Comparison of ENCODE assay signal across 8 cellular contexts in genomic region chr6:33312361-33313104, GRCh38. TPM values are rescaled to one million over a fixed set of nuclear protein-coding genes. Genes with fewer than 3 reads are reported as not detected.
A peak's percentile ranks its signal among the peaks of the same experiment; 100 is the strongest.
DNase-seq lines count a peak whose midpoint lies in the region; ATAC-seq and TF ChIP-seq lines count a peak whose summit lies in the region.

No MANE protein-coding gene starts in this region.

- peaks cover 17% of the 10 kb centered on the region for H3K4me1 ChIP-seq in A673 (ENCODE audit: insufficient read depth, low read length, poor library complexity, severe bottlenecking)
- peaks cover 29 to 45% of the 10 kb centered on the region in 2 donors for H3K4me1 ChIP-seq in adrenal gland (replicated peaks in 1 of 2)
- H3K4me1 ChIP-seq in right atrium auricular region, result peaks cover 0 to 44% of the 10 kb centered on the region in 2 donors
- peaks cover 52% of the 10 kb centered on the region for H3K4me1 ChIP-seq in vagina

- peak in 1 of 2 donors; percentile 63 for TF ChIP-seq POLR2A in adrenal gland (IDR thresholded peaks at IDR 0.05)
- no peak for TF ChIP-seq POLR2A in vagina (IDR thresholded peaks at IDR 0.05)

- H3K4me3 ChIP-seq in A673 (ENCODE audit: low read depth, low read length, poor library complexity, severe bottlenecking) (peak overlapping the region; percentile 83), adrenal gland (peak overlapping the region; percentile 57 to 99 (median 96)), right atrium auricular region (peak overlapping the region; percentile 75 to 80), vagina (peak overlapping the region; percentile 73 to 93)

- peak; percentile 30 for ATAC-seq in GM19035 (IDR thresholded peaks at IDR 0.05; ENCODE audit: unreplicated experiment)
- ATAC-seq in T-cell (replicated peaks in 1 of 4), result peak; percentile 35 to 57 (median 48)

- peaks cover 17% of the 10 kb centered on the region for H3K36me3 Mint-ChIP-seq in T-cell
- H3K36me3 Mint-ChIP-seq in progenitor cell of endocrine pancreas (ENCODE audit: insufficient read depth), result peaks cover 8% of the 10 kb centered on the region

- BruUV-seq in A673 (replicated peaks; lab: Mats Ljungman, UMichigan), result no TSS peak

- H3K9me3 Mint-ChIP-seq in T-cell (no peaks in the 10 kb centered on the region), progenitor cell of endocrine pancreas (ENCODE audit: low read depth) (no peaks in the 10 kb centered on the region)

- H3K36me3 ChIP-seq in A673 (ENCODE audit: insufficient read depth, low read length, poor library complexity, severe bottlenecking) (peaks cover 10% of the 10 kb centered on the region), adrenal gland (replicated peaks in 1 of 2) (peaks cover 0 to 21% of the 10 kb centered on the region in 2 donors), right atrium auricular region (peaks cover 3% of the 10 kb centered on the region), vagina (no peaks in the 10 kb centered on the region)

- H3K27ac Mint-ChIP-seq in T-cell (peak overlapping the region; percentile 97 to 98), progenitor cell of endocrine pancreas (peak overlapping the region; percentile 88)

- peak overlapping the region; percentile 82 for H3K27ac ChIP-seq in A673 (ENCODE audit: low read depth, low read length, poor library complexity, severe bottlenecking)
- peak overlapping the region; percentile 80 to 99 (median 95) for H3K27ac ChIP-seq in adrenal gland
- peak overlapping the region; percentile 89 to 91 for H3K27ac ChIP-seq in right atrium auricular region
- H3K27ac ChIP-seq in vagina, result peak overlapping the region; percentile 99

- intact Hi-C loops in A673 (cut with micrococcal nuclease; ENCODE audit: unreplicated experiment), result loop anchor here (10.0 kb wide), 1 partner anchor 102 kb away; the partner anchor contains the start of genes CUTA and PHF1
- intact Hi-C loops in adrenal gland (cut with DNase I), result no loop called here
- intact Hi-C loops in vagina (cut with DNase I), result no loop called here

- no peak for TF ChIP-seq CTCF in A673 (conservative IDR thresholded peaks at IDR 0.05; ENCODE audit: low read depth, low read length)
- no peak for TF ChIP-seq CTCF in adrenal gland (IDR thresholded peaks at IDR 0.05)
- no peak for TF ChIP-seq CTCF in right atrium auricular region (IDR thresholded peaks at IDR 0.05)
- TF ChIP-seq CTCF in progenitor cell of endocrine pancreas (IDR thresholded peaks at IDR 0.05; ENCODE audit: unreplicated experiment), result no peak
- no peak for TF ChIP-seq CTCF in vagina (IDR thresholded peaks at IDR 0.05)

- no peaks in the 10 kb centered on the region for H3K27me3 Mint-ChIP-seq in T-cell
- peaks cover 3% of the 10 kb centered on the region for H3K27me3 Mint-ChIP-seq in progenitor cell of endocrine pancreas

- DNase-seq in A673 (ENCODE audit: low spot score), result peak; percentile 84
- peak; percentile 62 for DNase-seq in NCI-H1092 treated with DMSO at 0.1 percent for 48 hours (lab: John Stamatoyannopoulos, UW)
- DNase-seq in T-cell, result peak; percentile 31 to 95 (median 88)
- peak; percentile 85 to 95 (median 94) for DNase-seq in adrenal gland
- no peak for DNase-seq in right atrium auricular region (ENCODE audit: low spot score)
- DNase-seq in progenitor cell of endocrine pancreas (ENCODE audit: low spot score, unreplicated experiment), result no peak
- peak in 1 of 2 donors; percentile 92 for DNase-seq in vagina (ENCODE audit: extremely low spot score in 2 of 2)

- POLR2A ChIA-PET in A673 (lab: Charles Lee; ENCODE audit: low non-redundant PET) (no interaction called here), T-cell (lab: Charles Lee) (interaction anchor here (0.5 to 1.6 kb wide), 8 partner anchors 13 to 1108 kb away, joined by 3 to 6 read pairs (median 4); partner anchors contain the start of genes PFDN6 (in 1 of the 2), RGL2 (in 1 of the 2) and SYNGAP1 (in 1 of the 2))

- H3K9me3 ChIP-seq in A673 (ENCODE audit: low read depth, low read length, poor library complexity, severe bottlenecking) (no peaks in the 10 kb centered on the region), adrenal gland (replicated peaks in 1 of 3) (no peaks in the 10 kb centered on the region), right atrium auricular region (no peaks in the 10 kb centered on the region), vagina (no peaks in the 10 kb centered on the region)

- CTCF ChIA-PET in A673 (lab: Charles Lee), result interaction anchor here (0.6 to 1.3 kb wide), 2 partner anchors 32 to 36 kb away, joined by 3 to 4 read pairs; partner anchors contain the start of gene B3GALT4
- CTCF ChIA-PET in T-cell (lab: Charles Lee), result interaction anchor here (0.6 to 2.2 kb wide), 7 partner anchors 13 to 1990 kb away, joined by 3 to 12 read pairs (median 5); partner anchors contain the start of genes B3GALT4 (in 2 of the 2), RPS18 (in 1 of the 2) and VPS52 (in 1 of the 2)

- H3K4me3 Mint-ChIP-seq in T-cell (peak overlapping the region; percentile 98 to 100 (median 99)), progenitor cell of endocrine pancreas (ENCODE audit: low read depth) (peak overlapping the region; percentile 85)

- 2 to 6% (median 5%) methylated on average over 11 to 29 of the region's 29 CpGs for WGBS in adrenal gland, 4 donors

- no peaks in the 10 kb centered on the region for H3K27me3 ChIP-seq in A673 (replicated peaks; ENCODE audit: insufficient read depth, low read depth, low read length, poor library complexity)
- no peaks in the 10 kb centered on the region for H3K27me3 ChIP-seq in adrenal gland
- no peaks in the 10 kb centered on the region for H3K27me3 ChIP-seq in right atrium auricular region
- no peaks in the 10 kb centered on the region for H3K27me3 ChIP-seq in vagina

- H3K4me1 Mint-ChIP-seq in T-cell, result peaks cover 61 to 67% (median 65%) of the 10 kb centered on the region in 3 donors
- H3K4me1 Mint-ChIP-seq in progenitor cell of endocrine pancreas (ENCODE audit: low read depth), result peaks cover 29% of the 10 kb centered on the region

RNA-seq across cellular contexts. Expression of gene TAPBP, which starts 1.3 kb away (rescaled TPM):
- total RNA-seq in A673 (2021), result 83.2 and 87.8 TPM in 2 replicates
- 100 to 1,000 TPM; 224 to 271 (median 254) TPM for total RNA-seq in T-cell
- 100 to 1,000 TPM; 112 to 322 (median 218) TPM for total RNA-seq in adrenal gland
- polyA plus RNA-seq in adrenal gland, result 100 to 1,000 TPM in 2 of 3 donors, 10 to 100 TPM in 1; 38.7 to 163 (median 107) TPM
- 100 to 1,000 TPM in 1 of 2 donors, 10 to 100 TPM in 1; 80.0 to 103 TPM for total RNA-seq in right atrium auricular region
- 20.2 and 22.3 TPM in 2 replicates for total RNA-seq in progenitor cell of endocrine pancreas
- total RNA-seq in vagina, result 59.9 TPM

RNA-seq across cellular contexts. Expression of gene ZBTB22, which starts 5.0 kb away (rescaled TPM):
- total RNA-seq in A673 (2021) (11.3 and 13.2 TPM in 2 replicates), T-cell (10 to 100 TPM; 17.6 to 32.0 (median 26.3) TPM), adrenal gland (10 to 100 TPM; 18.8 to 40.3 (median 24.8) TPM), right atrium auricular region (10 to 100 TPM; 11.9 to 18.9 TPM), progenitor cell of endocrine pancreas (27.3 and 28.1 TPM in 2 replicates), vagina (18.4 TPM)
- 10 to 100 TPM; 13.0 to 17.9 (median 15.4) TPM for polyA plus RNA-seq in adrenal gland

RNA-seq across cellular contexts. Expression of gene DAXX, which starts 10.2 kb away (rescaled TPM):
- total RNA-seq in A673 (2021), result 87.1 and 90.1 TPM in 2 replicates
- total RNA-seq in T-cell, result 10 to 100 TPM; 36.3 to 91.4 (median 87.7) TPM
- 100 to 1,000 TPM in 1 of 8 donors, 10 to 100 TPM in 7; 36.7 to 106 (median 44.8) TPM for total RNA-seq in adrenal gland
- polyA plus RNA-seq in adrenal gland, result 10 to 100 TPM; 45.8 to 81.8 (median 49.8) TPM
- total RNA-seq in right atrium auricular region, result 10 to 100 TPM; 22.6 to 31.8 TPM
- total RNA-seq in progenitor cell of endocrine pancreas, result 47.5 and 48.4 TPM in 2 replicates
- 32.2 TPM for total RNA-seq in vagina

RNA-seq across cellular contexts. Expression of gene RGL2, which starts 13.8 kb away (rescaled TPM):
- total RNA-seq in A673 (2021) (48.8 and 50.4 TPM in 2 replicates), T-cell (10 to 100 TPM; 55.9 to 72.0 (median 66.0) TPM), adrenal gland (100 to 1,000 TPM in 1 of 8 donors, 10 to 100 TPM in 7; 51.3 to 177 (median 85.4) TPM), right atrium auricular region (10 to 100 TPM; 23.0 to 36.9 TPM), progenitor cell of endocrine pancreas (175 and 196 TPM in 2 replicates), vagina (41.5 TPM)
- polyA plus RNA-seq in adrenal gland, result 100 to 1,000 TPM in 2 of 3 donors, 10 to 100 TPM in 1; 36.4 to 224 (median 147) TPM

RNA-seq across cellular contexts. Expression of gene PFDN6, which starts 23.1 kb away (rescaled TPM):
- 70.0 and 83.4 TPM in 2 replicates for total RNA-seq in A673 (2021)
- total RNA-seq in T-cell, result 10 to 100 TPM; 16.1 to 51.4 (median 40.5) TPM
- total RNA-seq in adrenal gland, result 100 to 1,000 TPM in 1 of 8 donors, 10 to 100 TPM in 6, 1 to 10 TPM in 1; 6.8 to 137 (median 45.7) TPM
- 100 to 1,000 TPM; 180 to 830 (median 713) TPM for polyA plus RNA-seq in adrenal gland
- total RNA-seq in right atrium auricular region, result 10 to 100 TPM; 23.4 to 29.5 TPM
- 46.1 and 52.1 TPM in 2 replicates for total RNA-seq in progenitor cell of endocrine pancreas
- total RNA-seq in vagina, result 9.1 TPM

Comparison
In these comparisons a context has a peak if more than half of its experiments do, and no peak if none do; other contexts are left out.
1. DNase-seq: peak in A673 (single experiment), NCI-H1092 treated with DMSO at 0.1 percent for 48 hours (single experiment), T-cell (34 of 34) and adrenal gland (7 of 7); none in right atrium auricular region (single experiment) and progenitor cell of endocrine pancreas (single experiment).
2. Peak in every context shown above with its lines, with median percentiles within 50 percentile points of each other: H3K27ac ChIP-seq and H3K4me3 ChIP-seq.